In the genomic region with DNA sequence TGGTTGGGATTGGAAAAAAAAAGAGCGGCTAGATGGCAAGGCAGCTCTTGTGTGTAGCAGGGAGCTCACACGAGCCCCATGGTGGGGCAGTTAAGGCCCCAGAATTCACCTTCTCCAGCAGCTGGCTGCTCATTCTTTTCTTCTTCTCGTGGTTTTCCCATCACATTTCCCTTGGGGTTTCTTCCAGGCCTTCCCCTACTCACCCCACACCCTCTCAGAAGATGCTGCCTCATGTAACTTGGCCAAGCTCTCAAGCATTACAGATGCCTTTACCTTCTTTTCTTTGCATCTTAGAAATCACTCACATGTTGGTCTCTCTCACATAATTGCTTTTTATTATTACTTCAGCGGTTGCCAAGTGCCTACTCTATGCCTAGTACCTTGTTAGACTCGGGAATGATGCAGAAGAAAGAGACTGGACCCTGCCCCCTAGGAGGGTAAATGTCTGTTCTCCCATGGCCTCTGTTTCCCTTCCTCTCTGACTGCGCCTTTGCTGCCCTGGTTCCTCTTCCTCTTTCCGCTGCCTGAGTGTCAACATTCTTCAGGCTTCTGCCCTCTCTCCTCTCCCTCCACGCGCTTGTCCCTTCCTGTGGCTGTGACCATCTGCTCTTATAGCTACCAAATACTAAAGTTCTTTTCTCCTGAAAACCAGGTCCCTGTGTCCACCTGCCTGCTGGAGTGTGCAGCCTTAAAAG, we compare ENCODE assay signal across 8 cellular contexts. TPM values are rescaled to one million over a fixed set of nuclear protein-coding genes. Genes with fewer than 3 reads are reported as not detected.
DNase-seq lines count a peak whose midpoint lies in the region; ATAC-seq, FAIRE-seq and TF ChIP-seq lines count a peak whose summit lies in the region.

No MANE protein-coding gene starts in this region.

- no CpG with 5 or more reads among the region's 9 CpGs for WGBS in H9 (ENCODE audit: extremely low coverage, insufficient read length, low lambda C conversion rate)
- 61 to 81% (median 75%) methylated on average over 9 of the region's 9 CpGs for WGBS in small intestine, 3 donors

- H3K27me3 ChIP-seq in H9 (ENCODE audit: insufficient read depth, low read length) (no peaks in the 10 kb centered on the region), small intestine (ENCODE audit: control insufficient read depth in 2 of 2, insufficient read depth in 2 of 2, low read length in 2 of 2) (no peaks in the 10 kb centered on the region), uterus (no peaks in the 10 kb centered on the region)

- H2BK15ac ChIP-seq in H9 (ENCODE audit: low read depth, low read length), result no peak overlapping the region

- H3K36me3 ChIP-seq in small intestine (ENCODE audit: control insufficient read depth in 2 of 2, insufficient read depth in 2 of 2, low read length in 2 of 2) (peaks cover 0 to 3% of the 10 kb centered on the region in 2 donors), uterus (no peaks in the 10 kb centered on the region)

- no peak for FAIRE-seq in small intestine (lab: Jason Lieb, UNC)

- TF ChIP-seq POLR2A in uterus (IDR thresholded peaks at IDR 0.05), result no peak

- no peak overlapping the region for H3K4me3 ChIP-seq in small intestine (ENCODE audit: low read depth in 1 of 2, low read length in 2 of 2)
- no peak overlapping the region for H3K4me3 ChIP-seq in uterus

- H2BK5ac ChIP-seq in H9 (ENCODE audit: insufficient read length, low read length), result no peak overlapping the region

- no peak for TF ChIP-seq CTCF in H9 (conservative IDR thresholded peaks at IDR 0.05)
- no peak for TF ChIP-seq CTCF in glutamatergic neuron (IDR thresholded peaks at IDR 0.05; ENCODE audit: partially characterized antibody, unreplicated experiment)
- no peak for TF ChIP-seq CTCF in uterus (IDR thresholded peaks at IDR 0.05)

- no peak overlapping the region for H3K56ac ChIP-seq in H9 (ENCODE audit: insufficient read length, low read depth, low read length)

- H2AFZ ChIP-seq in H9 (ENCODE audit: low read length), result no peak overlapping the region

- H4K20me1 ChIP-seq in H9 (ENCODE audit: control insufficient read depth, insufficient read depth, insufficient read length), result no peaks in the 10 kb centered on the region

- H3K27ac ChIP-seq in H9 (ENCODE audit: insufficient read length, low read depth, low read length), result no peak overlapping the region
- H3K27ac ChIP-seq in small intestine (ENCODE audit: low read depth in 1 of 2, low read length in 1 of 2), result peak overlapping the region; percentile 24 to 27
- H3K27ac ChIP-seq in uterus, result no peak overlapping the region

- H3K9ac ChIP-seq in H9 (ENCODE audit: extremely low read depth, insufficient read length, low read length), result no peak overlapping the region

- intact Hi-C loops in uterus (cut with DNase I; ENCODE audit: low total_unique reads), result no loop called here

- no peaks in the 10 kb centered on the region for H3K79me2 ChIP-seq in H9 (ENCODE audit: insufficient read depth, low read length)

- H2BK12ac ChIP-seq in H9 (ENCODE audit: insufficient read length, low read depth, low read length), result no peak overlapping the region

- H3K18ac ChIP-seq in H9 (ENCODE audit: insufficient read length, low read depth, low read length), result no peak overlapping the region

- H3K27ac Mint-ChIP-seq in H9, result peak overlapping the region; percentile 1 to 24 (median 2); a peak in 3 of 7 replicates
- H3K27ac Mint-ChIP-seq in glutamatergic neuron (ENCODE audit: unreplicated experiment), result peak overlapping the region; percentile 23

- H4K5ac ChIP-seq in H9 (ENCODE audit: insufficient read length, low read depth, low read length), result no peak overlapping the region

- H4K8ac ChIP-seq in H9 (replicated peaks; ENCODE audit: insufficient read length, low read depth, low read length), result no peak overlapping the region

- H3K9me3 Mint-ChIP-seq in H9 (no peaks in the 10 kb centered on the region), glutamatergic neuron (ENCODE audit: unreplicated experiment) (peaks cover 4% of the 10 kb centered on the region)

- H2BK120ac ChIP-seq in H9 (ENCODE audit: low read depth, low read length, poor library complexity, severe bottlenecking), result no peak overlapping the region

- no peak overlapping the region for H3T11ph ChIP-seq in H9 (ENCODE audit: low read length)

- DNase-seq in H9, result no peak
- DNase-seq in SKM-1 (lab: John Stamatoyannopoulos, UW; ENCODE audit: unreplicated experiment), result peak; percentile 82
- no peak for DNase-seq in glutamatergic neuron
- DNase-seq in small intestine, result peak; percentile 28
- DNase-seq in AG08396 (ENCODE audit: low spot score), result no peak
- no peak for DNase-seq in uterus

- no peak overlapping the region for H4K91ac ChIP-seq in H9 (ENCODE audit: insufficient read length, low read depth, low read length)

- H3K4me3 Mint-ChIP-seq in H9 (no peak overlapping the region), glutamatergic neuron (ENCODE audit: unreplicated experiment) (peak overlapping the region; percentile 21)

- ATAC-seq in HG03571 (IDR thresholded peaks at IDR 0.05; ENCODE audit: unreplicated experiment) (no peak), HG03139 (IDR thresholded peaks at IDR 0.05; ENCODE audit: unreplicated experiment) (no peak)

- H3K79me1 ChIP-seq in H9 (ENCODE audit: insufficient read depth, low read depth, low read length, poor library complexity, severe bottlenecking), result no peaks in the 10 kb centered on the region

- H3K4me2 ChIP-seq in H9 (ENCODE audit: insufficient read depth, insufficient read length, low read length), result no peak overlapping the region

- no peak overlapping the region for H2BK20ac ChIP-seq in H9 (ENCODE audit: low read depth, low read length, poor library complexity, severe bottlenecking)

- no peak overlapping the region for H2AK5ac ChIP-seq in H9 (ENCODE audit: insufficient read length, low read length)

- H3K27me3 Mint-ChIP-seq in H9 (ENCODE audit: low read depth), result no peaks in the 10 kb centered on the region
- H3K27me3 Mint-ChIP-seq in glutamatergic neuron (ENCODE audit: unreplicated experiment), result no peaks in the 10 kb centered on the region

- no peaks in the 10 kb centered on the region for H3K23me2 ChIP-seq in H9 (ENCODE audit: insufficient read length, low read depth, low read length, poor library complexity, severe bottlenecking)

- H3K23ac ChIP-seq in H9 (ENCODE audit: insufficient read length, low read depth, low read length), result no peak overlapping the region

- no peaks in the 10 kb centered on the region for H3K4me1 ChIP-seq in H9 (ENCODE audit: insufficient read depth, low read length)
- H3K4me1 ChIP-seq in small intestine (ENCODE audit: control insufficient read depth in 2 of 2, insufficient read depth in 1 of 2, low read depth in 1 of 2, low read length in 1 of 2), result peaks cover 11 to 22% of the 10 kb centered on the region in 2 donors
- H3K4me1 ChIP-seq in uterus, result no peaks in the 10 kb centered on the region

- peaks cover 0 to 4% of the 10 kb centered on the region in 2 experiments; a peak in 2 of 4 replicates for H3K4me1 Mint-ChIP-seq in H9
- H3K4me1 Mint-ChIP-seq in glutamatergic neuron (ENCODE audit: low read depth, unreplicated experiment), result peaks cover 20% of the 10 kb centered on the region

- H3K9me3 ChIP-seq in H9 (ENCODE audit: control insufficient read depth, low read depth, low read length) (no peaks in the 10 kb centered on the region), small intestine (ENCODE audit: control insufficient read depth, low read depth) (no peaks in the 10 kb centered on the region), uterus (no peaks in the 10 kb centered on the region)

- H3K4ac ChIP-seq in H9 (ENCODE audit: low read depth, low read length), result no peak overlapping the region

- no peak overlapping the region for H3K14ac ChIP-seq in H9 (ENCODE audit: insufficient read depth, low read length)

- H3K36me3 Mint-ChIP-seq in H9 (ENCODE audit: insufficient read depth in 1 of 3, low read depth in 3 of 3) (peaks cover 0 to 2% (median 0%) of the 10 kb centered on the region in 3 experiments; a peak in 2 of 7 replicates), glutamatergic neuron (ENCODE audit: unreplicated experiment) (no peaks in the 10 kb centered on the region)

RNA-seq across cellular contexts. Expression of a gene that starts 28.6 kb away (rescaled TPM):
- total RNA-seq in H9 (2021) (11.7 and 13.9 TPM in 2 replicates), glutamatergic neuron (ENCODE audit: unreplicated experiment) (37.5 TPM), uterus (10 to 100 TPM in 1 of 4 donors, 1 to 10 TPM in 3; 1.5 to 26.6 (median 7.8) TPM)
- polyA plus RNA-seq in small intestine, result 10 to 100 TPM in 2 of 3 donors, 1 to 10 TPM in 1; 7.8 to 14.7 (median 13.0) TPM

Comparison
In these comparisons a context has a peak if more than half of its experiments do, and no peak if none do; other contexts are left out.
1. DNase-seq: peak in SKM-1 (single experiment) and small intestine (single experiment); none in H9 (single experiment), glutamatergic neuron (single experiment), AG08396 (single experiment) and uterus (0 of 2).
2. H3K27ac ChIP-seq: peak in small intestine (2 of 2); none in H9 (single experiment) and uterus (0 of 2).